23 cellular contexts compared by ENCODE assay signal in the genomic region with DNA sequence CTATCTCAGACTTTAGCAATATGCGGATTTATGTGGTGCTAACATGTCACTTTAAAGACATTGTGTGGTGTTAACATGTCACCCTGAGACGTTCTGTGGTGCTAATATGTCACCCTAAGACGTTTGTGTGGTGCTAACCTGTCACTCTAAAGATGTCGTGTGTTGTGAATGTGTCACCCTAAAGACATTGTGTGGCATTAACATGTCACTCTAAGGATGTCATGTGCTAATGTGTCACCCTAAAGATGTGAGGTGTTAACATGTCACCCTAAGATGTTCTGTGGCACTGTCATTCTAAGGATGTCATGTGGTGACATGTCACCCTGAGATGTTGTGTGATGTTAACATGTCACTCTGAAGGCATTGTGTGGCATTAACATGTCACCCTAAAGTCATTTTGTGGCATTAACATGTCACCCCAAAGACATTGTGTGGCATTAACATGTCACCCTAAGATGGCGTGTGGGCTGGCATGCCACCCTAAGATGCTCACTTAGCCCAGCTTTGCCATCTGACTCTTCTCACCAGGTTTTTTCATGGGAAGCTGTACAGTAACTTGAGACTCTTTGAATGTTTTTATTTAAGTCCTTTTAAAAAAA.
"Had no signal": no experiment of that assay in that cellular context is flagged by ENCODE, and none has a peak within 500 bp of the region (broad histone marks: within the 10 kb centered on the region; RNA-seq: fewer than 3 reads in every experiment).

No MANE protein-coding gene starts in this region.

- DNase-seq: cerebellar nuclear complex; dermis blood vessel endothelial cell; esophagus squamous epithelium; foreskin fibroblast; glutamatergic neuron; left ventricle myocardium inferior; lower lobe of right lung; midbrain; small intestine; stimulated activated CD4-positive, alpha-beta T cell treated with anti-CD3 and anti-CD28 coated beads, Interleukin-12 subunit alpha, Interleukin-12 subunit beta, amount 100 ng/mL, for 4 hours; stimulated activated CD4-positive, alpha-beta T cell treated with anti-CD3 and anti-CD28 coated beads, Interleukin-2, amount 100 ng/mL, for 48 hours; stimulated activated CD8-positive, alpha-beta memory T cell treated with anti-CD3 and anti-CD28 coated beads, Interleukin-4, amount 100 ng/mL, for 48 hours; testis; transverse colon had no signal

- H3K4me3 Mint-ChIP-seq: memory B cell; natural killer cell treated with Interleukin-12 subunit alpha and Interleukin-12 subunit beta and Interleukin-15 and Interleukin-18, amount 100 ng/mL, for 72 hours; stimulated activated memory B cell treated with anti-CD40 and anti-IgM and Interleukin-4, amounts not matched to agents 10 μg/mL and 1 μg/mL and 100 μg/mL, for 72 hours; stimulated activated naive CD8-positive, alpha-beta T cell treated with anti-CD3 and anti-CD28 coated beads, Interleukin-15, Interleukin-2, amounts not matched to agents 100 ng/mL and 50 ng/mL, for 24 hours had no signal

- H2AFZ ChIP-seq: parathyroid adenoma had no signal

- FAIRE-seq: colon, keratinocyte had no signal

- ATAC-seq: gastroesophageal sphincter; lower lobe of right lung; natural killer cell treated with Interleukin-12 subunit alpha and Interleukin-12 subunit beta and Interleukin-15 and Interleukin-18, amount 100 ng/mL, for 72 hours; stimulated activated memory B cell treated with anti-CD40 and anti-IgM and Interleukin-4, amounts not matched to agents 10 μg/mL and 1 μg/mL and 100 μg/mL, for 72 hours had no signal

- H3K9ac ChIP-seq: parathyroid adenoma had no signal

- H3K36me3 ChIP-seq: right atrium auricular region, transverse colon had no signal

- H3K27ac ChIP-seq: esophagus squamous epithelium, gastroesophageal sphincter, left ventricle myocardium inferior, lower lobe of right lung, parathyroid adenoma, right atrium auricular region, testis had no signal

- H3K4me1 Mint-ChIP-seq: memory B cell had no signal

- H3K27me3 ChIP-seq: esophagus squamous epithelium, gastroesophageal sphincter, right atrium auricular region, testis, transverse colon had no signal

- H3K27ac Mint-ChIP-seq: memory B cell; natural killer cell treated with Interleukin-12 subunit alpha and Interleukin-12 subunit beta and Interleukin-15 and Interleukin-18, amount 100 ng/mL, for 72 hours; stimulated activated memory B cell treated with anti-CD40 and anti-IgM and Interleukin-4, amounts not matched to agents 10 μg/mL and 1 μg/mL and 100 μg/mL, for 72 hours; stimulated activated naive CD8-positive, alpha-beta T cell treated with anti-CD3 and anti-CD28 coated beads, Interleukin-15, Interleukin-2, amounts not matched to agents 100 ng/mL and 50 ng/mL, for 24 hours had no signal

- H3K4me3 ChIP-seq: esophagus squamous epithelium, gastroesophageal sphincter, left ventricle myocardium inferior, lower lobe of right lung, right atrium auricular region, testis had no signal

- H3K9me3 Mint-ChIP-seq: memory B cell; natural killer cell treated with Interleukin-12 subunit alpha and Interleukin-12 subunit beta and Interleukin-15 and Interleukin-18, amount 100 ng/mL, for 72 hours; stimulated activated memory B cell treated with anti-CD40 and anti-IgM and Interleukin-4, amounts not matched to agents 10 μg/mL and 1 μg/mL and 100 μg/mL, for 72 hours; stimulated activated naive CD8-positive, alpha-beta T cell treated with anti-CD3 and anti-CD28 coated beads, Interleukin-15, Interleukin-2, amounts not matched to agents 100 ng/mL and 50 ng/mL, for 24 hours had no signal

- H3K4me1 ChIP-seq: esophagus squamous epithelium, gastroesophageal sphincter, left ventricle myocardium inferior, lower lobe of right lung, parathyroid adenoma, right atrium auricular region had no signal

- H3K9me3 ChIP-seq: esophagus squamous epithelium, gastroesophageal sphincter, left ventricle myocardium inferior, lower lobe of right lung, right atrium auricular region, testis, transverse colon had no signal

- H3K27me3 Mint-ChIP-seq: memory B cell; natural killer cell treated with Interleukin-12 subunit alpha and Interleukin-12 subunit beta and Interleukin-15 and Interleukin-18, amount 100 ng/mL, for 72 hours; stimulated activated memory B cell treated with anti-CD40 and anti-IgM and Interleukin-4, amounts not matched to agents 10 μg/mL and 1 μg/mL and 100 μg/mL, for 72 hours; stimulated activated naive CD8-positive, alpha-beta T cell treated with anti-CD3 and anti-CD28 coated beads, Interleukin-15, Interleukin-2, amounts not matched to agents 100 ng/mL and 50 ng/mL, for 24 hours had no signal
